Comparison of ENCODE assay signal across 1 cellular context in genomic region chr1:29230553-29231378, GRCh38.
TF ChIP-seq lines count a peak whose summit lies in the region.

TSS of gene MECR (minus strand) at chr1:29230934. CDS start at chr1:29230906, 28 bp downstream.

TF ChIP-seq in HepG2, 621 proteins besides CTCF, POLR2A, EP300 and RAD21 (continued from another document and continues in another):
- no peak for TF ChIP-seq ZNF616 (CRISPR knock-in tag; IDR thresholded peaks at IDR 0.05; ENCODE audit: low read depth)
- TF ChIP-seq ZNF646 (CRISPR knock-in tag; IDR thresholded peaks at IDR 0.05), result no peak
- TF ChIP-seq ZSCAN22 (CRISPR knock-in tag; IDR thresholded peaks at IDR 0.05), result no peak
- peak; percentile 33; the same call in 1 of the 2 replicates for TF ChIP-seq HBP1 (CRISPR knock-in tag; IDR thresholded peaks at IDR 0.05; ENCODE audit: low read depth)
- TF ChIP-seq GPN1 (CRISPR knock-in tag; IDR thresholded peaks at IDR 0.05; ENCODE audit: borderline replicate concordance), result 0 out of 2 replicates have a peak, but pooled peaks have one; percentile 13
- TF ChIP-seq ZNF136 (CRISPR knock-in tag; IDR thresholded peaks at IDR 0.05; ENCODE audit: low read depth), result 0 out of 2 replicates have a peak, but pooled peaks have one; percentile 49
- TF ChIP-seq U2AF1 (optimal IDR thresholded peaks at IDR 0.05; ENCODE audit: low read depth, low read length), result no peak
- TF ChIP-seq LBX2 (CRISPR knock-in tag; IDR thresholded peaks at IDR 0.05; ENCODE audit: borderline replicate concordance), result no peak
- TF ChIP-seq ZNF780A (CRISPR knock-in tag; IDR thresholded peaks at IDR 0.05), result no peak
- no peak for TF ChIP-seq PCBP1 (IDR thresholded peaks at IDR 0.05; ENCODE audit: borderline replicate concordance, low read depth, low read length)
- TF ChIP-seq RAD51 (IDR thresholded peaks at IDR 0.05; ENCODE audit: borderline replicate concordance), result no peak
- TF ChIP-seq SMAD1 (CRISPR knock-in tag; IDR thresholded peaks at IDR 0.05; ENCODE audit: borderline replicate concordance, low read depth), result peak; percentile 35; the same call in 1 of the 2 replicates
- TF ChIP-seq SPEN (CRISPR knock-in tag; IDR thresholded peaks at IDR 0.05; ENCODE audit: low read depth), result peak; percentile 82
- TF ChIP-seq SMAD9 (CRISPR knock-in tag; IDR thresholded peaks at IDR 0.05), result no peak
- TF ChIP-seq NRL (CRISPR knock-in tag; IDR thresholded peaks at IDR 0.05; ENCODE audit: borderline replicate concordance), result peak; percentile 73; the same call in 1 of the 2 replicates
- no peak for TF ChIP-seq REST (IDR thresholded peaks at IDR 0.05; ENCODE audit: borderline replicate concordance in 1 of 2, low read depth in 1 of 2, low read length in 2 of 2)
- peak; percentile 43; the same call in 1 of the 2 replicates for TF ChIP-seq NR1H2 (CRISPR knock-in tag; IDR thresholded peaks at IDR 0.05; ENCODE audit: borderline replicate concordance, low read depth)
- no peak for TF ChIP-seq KDM3A (CRISPR knock-in tag; IDR thresholded peaks at IDR 0.05; ENCODE audit: low read depth)
- TF ChIP-seq ZSCAN12 (CRISPR knock-in tag; IDR thresholded peaks at IDR 0.05), result no peak
- TF ChIP-seq NCOA5 (CRISPR knock-in tag; IDR thresholded peaks at IDR 0.05), result no peak
- no peak for TF ChIP-seq ZNF792 (CRISPR knock-in tag; IDR thresholded peaks at IDR 0.05)
- TF ChIP-seq ZMAT5 (CRISPR knock-in tag; IDR thresholded peaks at IDR 0.05; ENCODE audit: borderline replicate concordance, low read depth), result no peak
- no peak for TF ChIP-seq TOPORS (CRISPR knock-in tag; IDR thresholded peaks at IDR 0.05)
- no peak for TF ChIP-seq ZNF713 (CRISPR knock-in tag; IDR thresholded peaks at IDR 0.05)
- peak; percentile 70 for TF ChIP-seq YY1 (IDR thresholded peaks at IDR 0.05; ENCODE audit: insufficient read depth, insufficient replicate concordance, low read depth, low read length)
- TF ChIP-seq NCOA1 (CRISPR knock-in tag; IDR thresholded peaks at IDR 0.05), result no peak
- TF ChIP-seq KLF15 (CRISPR knock-in tag; IDR thresholded peaks at IDR 0.05; ENCODE audit: borderline replicate concordance), result no peak; the same call in 1 of the 2 replicates
- peak; percentile 69; the same call in 1 of the 2 replicates for TF ChIP-seq ZNF709 (CRISPR knock-in tag; IDR thresholded peaks at IDR 0.05)
- peak; percentile 23; the same call in 1 of the 2 replicates for TF ChIP-seq CEBPG (CRISPR knock-in tag; IDR thresholded peaks at IDR 0.05)
- peak; percentile 88; the same call in 1 of the 2 replicates for TF ChIP-seq NFKB2 (CRISPR knock-in tag; IDR thresholded peaks at IDR 0.05; ENCODE audit: borderline replicate concordance)
- TF ChIP-seq ZNF724P (CRISPR knock-in tag; IDR thresholded peaks at IDR 0.05; ENCODE audit: borderline replicate concordance), result peak; percentile 87
- no peak for TF ChIP-seq EZH2 (conservative IDR thresholded peaks at IDR 0.05; ENCODE audit: low read depth, low read length)
- TF ChIP-seq AKAP8 (CRISPR knock-in tag; IDR thresholded peaks at IDR 0.05), result 0 out of 2 replicates have a peak, but pooled peaks have one; percentile 24
- no peak for TF ChIP-seq FOXA1 (IDR thresholded peaks at IDR 0.05)
- 0 out of 2 replicates have a peak, but pooled peaks have one; percentile 23 for TF ChIP-seq FOXA1 (CRISPR knock-in tag; IDR thresholded peaks at IDR 0.05)
- TF ChIP-seq ATF7 (IDR thresholded peaks at IDR 0.05), result no peak
- TF ChIP-seq ATF7 (CRISPR knock-in tag; IDR thresholded peaks at IDR 0.05), result no peak
- TF ChIP-seq TERF1 (CRISPR knock-in tag; IDR thresholded peaks at IDR 0.05), result no peak
- peak; percentile 42; the same call in 1 of the 2 replicates for TF ChIP-seq SP2 (CRISPR knock-in tag; IDR thresholded peaks at IDR 0.05)
- no peak for TF ChIP-seq ELK4 (CRISPR knock-in tag; IDR thresholded peaks at IDR 0.05; ENCODE audit: borderline replicate concordance)
- peak; percentile 42; the same call in 1 of the 2 replicates for TF ChIP-seq SAFB2 (CRISPR knock-in tag; IDR thresholded peaks at IDR 0.05; ENCODE audit: borderline replicate concordance, low read depth)
- peak; percentile 46; the same call in 1 of the 2 replicates for TF ChIP-seq THAP9 (CRISPR knock-in tag; IDR thresholded peaks at IDR 0.05; ENCODE audit: borderline replicate concordance)
- no peak for TF ChIP-seq ZKSCAN1 (IDR thresholded peaks at IDR 0.05; ENCODE audit: low read length)
- TF ChIP-seq MEIS1 (CRISPR knock-in tag; IDR thresholded peaks at IDR 0.05; ENCODE audit: borderline replicate concordance), result no peak
- TF ChIP-seq ZNF274 (CRISPR knock-in tag; IDR thresholded peaks at IDR 0.05), result peak; percentile 69; the same call in 1 of the 2 replicates
- TF ChIP-seq ZNF570 (CRISPR knock-in tag; IDR thresholded peaks at IDR 0.05; ENCODE audit: borderline replicate concordance), result no peak
- TF ChIP-seq ZNF414 (CRISPR knock-in tag; IDR thresholded peaks at IDR 0.05), result no peak; the same call in 1 of the 2 replicates
- no peak for TF ChIP-seq MAFK (conservative IDR thresholded peaks at IDR 0.05 in 1 of 2, IDR thresholded peaks at IDR 0.05 in 1 of 2; ENCODE audit: low read length in 2 of 2)
